Comparison of ENCODE assay signal across 30 cellular contexts in the genomic region with DNA sequence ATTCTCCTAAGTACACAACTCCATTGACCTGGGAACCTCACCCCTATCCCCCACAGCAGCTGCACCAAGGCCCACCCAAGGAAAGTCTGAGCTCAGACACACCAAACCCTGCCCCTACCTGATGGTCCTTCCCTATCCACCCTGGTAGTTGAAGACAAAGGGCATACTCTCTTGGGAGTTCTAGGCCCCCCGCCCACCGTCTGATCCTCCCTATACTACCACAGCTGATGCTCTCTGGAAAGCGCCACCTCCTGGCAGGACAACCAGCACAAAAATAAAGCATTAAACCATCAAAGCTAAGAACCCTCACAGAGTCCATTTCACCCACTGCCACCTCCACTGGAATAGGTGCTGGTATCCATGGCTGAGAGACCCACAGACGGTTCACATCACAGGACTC.
DNase-seq lines count a peak whose midpoint lies in the region; ATAC-seq and TF ChIP-seq lines count a peak whose summit lies in the region.
"Had no signal": no experiment of that assay in that cellular context is flagged by ENCODE, and none has a peak within 500 bp of the region (broad histone marks: within the 10 kb centered on the region; RNA-seq: fewer than 3 reads in every experiment).

No MANE protein-coding gene starts in this region.

- peaks cover 19 to 28% of the 10 kb centered on the region in 2 experiments for H3K4me1 Mint-ChIP-seq in H9

- 0 out of 2 replicates have a peak, but pooled peaks have one; percentile 26 for TF ChIP-seq CTCF in A673 (conservative IDR thresholded peaks at IDR 0.05; ENCODE audit: low read depth, low read length)
- TF ChIP-seq CTCF in H9 (conservative IDR thresholded peaks at IDR 0.05): peak; percentile 46; the same call in 2 of the 3 replicates
- TF ChIP-seq CTCF in WERI-Rb-1 (IDR thresholded peaks at IDR 0.05; ENCODE audit: low read depth, low read length): 0 out of 2 replicates have a peak, but pooled peaks have one; percentile 12
- TF ChIP-seq CTCF in foreskin keratinocyte (conservative IDR thresholded peaks at IDR 0.05): peak; percentile 7
- TF ChIP-seq CTCF in dorsolateral prefrontal cortex (IDR thresholded peaks at IDR 0.05 in 54 of 56, conservative IDR thresholded peaks at IDR 0.05 in 2 of 56; ENCODE audit: low read depth in 1 of 56, partially characterized antibody in 56 of 56): no peak

- no peak overlapping the region for H3K27ac ChIP-seq in A673 (ENCODE audit: low read depth, low read length, poor library complexity, severe bottlenecking)
- no peak overlapping the region for H3K27ac ChIP-seq in H9 (ENCODE audit: insufficient read length, low read depth, low read length)
- no peak overlapping the region for H3K27ac ChIP-seq in WERI-Rb-1
- no peak overlapping the region for H3K27ac ChIP-seq in foreskin keratinocyte
- no peak overlapping the region for H3K27ac ChIP-seq in dorsolateral prefrontal cortex
- H3K27ac ChIP-seq: body of pancreas, right atrium auricular region had no signal

- peaks cover 18 to 20% of the 10 kb centered on the region in 2 experiments; a peak in 4 of 5 replicates for H3K9me3 Mint-ChIP-seq in H9

- H3K36me3 ChIP-seq in A673 (ENCODE audit: insufficient read depth, low read length, poor library complexity, severe bottlenecking): peaks cover 4% of the 10 kb centered on the region
- H3K36me3 ChIP-seq in WERI-Rb-1: 0 out of 2 replicates have a peak, but pooled peaks cover 3% of the 10 kb centered on the region
- H3K36me3 ChIP-seq: left lung, right atrium auricular region had no signal

- H3K4me2 ChIP-seq in H9 (ENCODE audit: insufficient read depth, insufficient read length, low read length): no peak overlapping the region
- H3K4me2 ChIP-seq: smooth muscle cell had no signal

- H3K4me1 ChIP-seq in A673 (ENCODE audit: insufficient read depth, low read length, poor library complexity, severe bottlenecking) (peaks cover 14% of the 10 kb centered on the region), H9 (ENCODE audit: insufficient read depth, low read length) (no peaks in the 10 kb centered on the region; the same call in 1 of the 2 replicates), foreskin keratinocyte (peaks cover 5% of the 10 kb centered on the region)
- H3K4me1 ChIP-seq: body of pancreas had no signal

- H2BK20ac ChIP-seq in H9 (ENCODE audit: low read depth, low read length, poor library complexity, severe bottlenecking): no peak overlapping the region

- no peak overlapping the region for H4K5ac ChIP-seq in H9 (ENCODE audit: insufficient read length, low read depth, low read length)

- H3K14ac ChIP-seq in H9 (ENCODE audit: insufficient read depth, low read length): no peak overlapping the region

- H3K79me1 ChIP-seq in H9 (ENCODE audit: insufficient read depth, low read depth, low read length, poor library complexity, severe bottlenecking): no peaks in the 10 kb centered on the region

- H4K8ac ChIP-seq in H9 (replicated peaks; ENCODE audit: insufficient read length, low read depth, low read length): no peak overlapping the region

- no TSS peak for BruUV-seq in A673 (replicated peaks; lab: Mats Ljungman, UMichigan)

- H4K20me1 ChIP-seq in H9 (ENCODE audit: control insufficient read depth, insufficient read depth, insufficient read length): no peaks in the 10 kb centered on the region

- H3K23ac ChIP-seq in H9 (ENCODE audit: insufficient read length, low read depth, low read length): no peak overlapping the region

- intact Hi-C loops in A673 (cut with micrococcal nuclease; ENCODE audit: unreplicated experiment): no loop called here
- intact Hi-C loops in dorsolateral prefrontal cortex (cut with DNase I): no loop called here

- CTCF ChIA-PET in A673 (lab: Charles Lee): no interaction called here

- POLR2A ChIA-PET in A673 (lab: Charles Lee; ENCODE audit: low non-redundant PET): no interaction called here

- no peak overlapping the region for H3K9ac ChIP-seq in H9 (ENCODE audit: extremely low read depth, insufficient read length, low read length)

- H3K27me3 ChIP-seq in A673 (replicated peaks; ENCODE audit: insufficient read depth, low read depth, low read length, poor library complexity) (no peaks in the 10 kb centered on the region), H9 (ENCODE audit: insufficient read depth, low read length) (no peaks in the 10 kb centered on the region), WERI-Rb-1 (ENCODE audit: insufficient read depth, low read depth, severe bottlenecking) (no peaks in the 10 kb centered on the region), foreskin keratinocyte (no peaks in the 10 kb centered on the region), dorsolateral prefrontal cortex (no peaks in the 10 kb centered on the region)
- H3K27me3 ChIP-seq: body of pancreas, left lung, right atrium auricular region had no signal

- peak overlapping the region; percentile 83 for H2AK5ac ChIP-seq in H9 (ENCODE audit: insufficient read length, low read length)

- H3K36me3 Mint-ChIP-seq in H9 (ENCODE audit: insufficient read depth in 1 of 3, low read depth in 3 of 3): peaks cover 12 to 24% (median 14%) of the 10 kb centered on the region in 3 experiments; a peak in 6 of 7 replicates

- no peak overlapping the region for H3K4me3 ChIP-seq in A673 (ENCODE audit: low read depth, low read length, poor library complexity, severe bottlenecking)
- H3K4me3 ChIP-seq in WERI-Rb-1 (ENCODE audit: low read depth, low read length): no peak overlapping the region
- no peak overlapping the region for H3K4me3 ChIP-seq in dorsolateral prefrontal cortex
- H3K4me3 ChIP-seq: body of pancreas, left lung, right atrium auricular region, smooth muscle cell had no signal

- no peak overlapping the region for H2BK12ac ChIP-seq in H9 (ENCODE audit: insufficient read length, low read depth, low read length)

- H3K9me3 ChIP-seq in A673 (ENCODE audit: low read depth, low read length, poor library complexity, severe bottlenecking): no peaks in the 10 kb centered on the region
- H3K9me3 ChIP-seq in H9 (ENCODE audit: control insufficient read depth, low read depth, low read length): no peaks in the 10 kb centered on the region
- peaks cover 9% of the 10 kb centered on the region for H3K9me3 ChIP-seq in WERI-Rb-1 (ENCODE audit: severe bottlenecking)
- H3K9me3 ChIP-seq: body of pancreas, right atrium auricular region had no signal

- WGBS in H9 (ENCODE audit: extremely low coverage, insufficient read length, low lambda C conversion rate): no CpG with 5 or more reads among the region's 4 CpGs

- ATAC-seq in foreskin keratinocyte (no peak), HG02623 (IDR thresholded peaks at IDR 0.05; ENCODE audit: unreplicated experiment) (no peak)
- ATAC-seq: body of pancreas; left lung; stimulated activated naive CD8-positive, alpha-beta T cell treated with anti-CD3 and anti-CD28 coated beads, Interleukin-15, Interleukin-2, amounts not matched to agents 100 U/mL and 50 U/mL, for 24 hours; T-cell had no signal

- DNase-seq in A673 (ENCODE audit: low spot score) (no peak), H9 (peak; percentile 36), WERI-Rb-1 (peak; percentile 29), foreskin keratinocyte (no peak), hippocampal formation (lab: John Stamatoyannopoulos, UW) (no peak), dorsolateral prefrontal cortex (no peak), ureter (ENCODE audit: low spot score) (no peak)
- DNase-seq: activated CD4-positive, alpha-beta T cell treated with anti-CD3 and anti-CD28 coated beads, Interleukin-2, amount 50 U/mL, for 4 hours; activated naive CD4-positive, alpha-beta T cell treated with anti-CD3 and anti-CD28 coated beads for 36 hours; body of pancreas; DMS 273 treated with DMSO at 0.1 percent for 48 hours; effector CD4-positive, alpha-beta T cell; HCEC 1CT; islet precursor cell; Kasumi-1; MV-4-11; NCI-H1436 treated with DMSO at 0.1 percent for 48 hours; NCI-H2107; NCI-H446; NCI-H774; OCI-M1; stimulated activated CD4-positive, alpha-beta T cell treated with anti-CD3 and anti-CD28 coated beads, Interleukin-1b, Interleukin-23, amount 100 ng/mL, for 48 hours; stimulated activated naive CD8-positive, alpha-beta T cell treated with anti-CD3 and anti-CD28 coated beads, Interleukin-15, Interleukin-2, amounts not matched to agents 100 U/mL and 50 U/mL, for 24 hours; T-cell had no signal

- peak overlapping the region; percentile 32 to 87 (median 69); a peak in 6 of 7 replicates for H3K27ac Mint-ChIP-seq in H9
- H3K27ac Mint-ChIP-seq: activated naive CD4-positive, alpha-beta T cell treated with anti-CD3 and anti-CD28 coated beads for 36 hours; B cell; memory B cell had no signal

- H3K4me3 Mint-ChIP-seq in H9: no peak overlapping the region
- H3K4me3 Mint-ChIP-seq: activated naive CD4-positive, alpha-beta T cell treated with anti-CD3 and anti-CD28 coated beads for 36 hours; B cell; memory B cell; T-cell had no signal

- H3T11ph ChIP-seq in H9 (ENCODE audit: low read length): no peak overlapping the region

- no peak overlapping the region for H2AFZ ChIP-seq in H9 (ENCODE audit: low read length)

- H3K4ac ChIP-seq in H9 (ENCODE audit: low read depth, low read length): no peak overlapping the region; the same call in 1 of the 2 replicates

- no peak overlapping the region for H3K18ac ChIP-seq in H9 (ENCODE audit: insufficient read length, low read depth, low read length)

- no peak overlapping the region for H2BK5ac ChIP-seq in H9 (ENCODE audit: insufficient read length, low read length)

- H3K27me3 Mint-ChIP-seq in H9 (ENCODE audit: low read depth): no peaks in the 10 kb centered on the region; the same call in 1 of the 2 replicates
- H3K27me3 Mint-ChIP-seq: B cell, memory B cell, T-cell had no signal

- no peaks in the 10 kb centered on the region for H3K23me2 ChIP-seq in H9 (ENCODE audit: insufficient read length, low read depth, low read length, poor library complexity, severe bottlenecking)

- no peak overlapping the region for H2BK120ac ChIP-seq in H9 (ENCODE audit: low read depth, low read length, poor library complexity, severe bottlenecking)

- no peaks in the 10 kb centered on the region for H3K79me2 ChIP-seq in H9 (ENCODE audit: insufficient read depth, low read length)

- H3K56ac ChIP-seq in H9 (ENCODE audit: insufficient read length, low read depth, low read length): no peak overlapping the region

- no peak overlapping the region for H2BK15ac ChIP-seq in H9 (ENCODE audit: low read depth, low read length)

- H4K91ac ChIP-seq in H9 (ENCODE audit: insufficient read length, low read depth, low read length): no peak overlapping the region

Comparison
In these comparisons a context has a peak if more than half of its experiments do, and no peak if none do; other contexts are left out.
1. DNase-seq: peak in H9 (single experiment) and WERI-Rb-1 (single experiment); none in A673 (single experiment), foreskin keratinocyte (0 of 2), hippocampal formation (0 of 2), dorsolateral prefrontal cortex (0 of 10) and ureter (single experiment).
2. CTCF ChIP-seq: peak in A673 (single experiment), H9 (single experiment), WERI-Rb-1 (single experiment) and foreskin keratinocyte (single experiment); none in dorsolateral prefrontal cortex (0 of 56).